Comparison of ENCODE assay signal across 27 cellular contexts in genomic region chr1:210366767-210367166, GRCh38. TPM values are rescaled to one million over a fixed set of nuclear protein-coding genes. Genes with fewer than 3 reads are reported as not detected.
DNase-seq lines count a peak whose midpoint lies in the region; ATAC-seq, FAIRE-seq and TF ChIP-seq lines count a peak whose summit lies in the region.
"Had no signal": no experiment of that assay in that cellular context is flagged by ENCODE, and none has a peak within 500 bp of the region (broad histone marks: within the 10 kb centered on the region; RNA-seq: fewer than 3 reads in every experiment).

No MANE protein-coding gene starts in this region.

- no peaks in the 10 kb centered on the region for H3K79me1 ChIP-seq in H1 (ENCODE audit: low read depth, low read length)

- TF ChIP-seq POLR2A in HepG2 (IDR thresholded peaks at IDR 0.05; ENCODE audit: insufficient read depth in 1 of 2, low read depth in 2 of 2, low read length in 2 of 2) (no peak), right lobe of liver (IDR thresholded peaks at IDR 0.05) (no peak), H1 (IDR thresholded peaks at IDR 0.05; ENCODE audit: control extremely low read depth in 1 of 2, low read depth in 2 of 2, low read length in 2 of 2) (no peak)

- in situ Hi-C loops in HepG2 (cut with HindIII; ENCODE audit: extremely low pct_ligation_motif_present, low pct_unique_long_range_greater_than_20kb), result no loop called here

- TF ChIP-seq EP300 in HepG2 (IDR thresholded peaks at IDR 0.05; ENCODE audit: low read depth in 2 of 2, low read length in 2 of 2) (peak in 1 of 2 experiments; percentile 34; a peak in 1 of 4 replicates), HepG2 (CRISPR knock-in tag; IDR thresholded peaks at IDR 0.05; ENCODE audit: borderline replicate concordance) (no peak), H1 (IDR thresholded peaks at IDR 0.05; ENCODE audit: borderline replicate concordance in 1 of 2, low read depth in 2 of 2, low read length in 2 of 2) (no peak)

- H2BK5ac ChIP-seq in H1 (ENCODE audit: low read depth, low read length), result no peak overlapping the region

- WGBS in HepG2 (ENCODE audit: low lambda C conversion rate), result 5% methylated on average over 6 of the region's 6 CpGs
- WGBS in right lobe of liver (ENCODE audit: insufficient coverage, low coverage, low lambda C conversion rate, missing lambda C conversion rate), result 93% methylated on average over 6 of the region's 6 CpGs
- 75% methylated on average over 6 of the region's 6 CpGs; no CpG with 5 or more reads in 1 of the 2 experiments for WGBS in H1 (ENCODE audit: extremely low coverage in 1 of 2, insufficient coverage in 1 of 2, insufficient read length in 1 of 2, insufficient replicate concordance in 2 of 2, low coverage in 1 of 2, low lambda C conversion rate in 2 of 2, missing lambda C conversion rate in 1 of 2), 2 experiments

- TF ChIP-seq CTCF in HepG2 (CRISPR knock-in tag; IDR thresholded peaks at IDR 0.05) (no peak), right lobe of liver (IDR thresholded peaks at IDR 0.05) (no peak), H1 (IDR thresholded peaks at IDR 0.05; ENCODE audit: control extremely low read depth in 1 of 3, insufficient read depth in 1 of 3, low read depth in 1 of 3, low read length in 3 of 3) (no peak), osteoblast (IDR thresholded peaks at IDR 0.05; ENCODE audit: extremely low read depth, low read depth, low read length) (no peak), upper lobe of right lung (IDR thresholded peaks at IDR 0.05) (no peak), RWPE1 (conservative IDR thresholded peaks at IDR 0.05; ENCODE audit: low read depth) (no peak)

- H4K20me1 ChIP-seq in HepG2 (ENCODE audit: insufficient read depth, low read length), result no peaks in the 10 kb centered on the region
- no peaks in the 10 kb centered on the region for H4K20me1 ChIP-seq in H1 (replicated peaks in 1 of 2; ENCODE audit: control insufficient read depth in 1 of 2, insufficient read depth in 2 of 2, low read length in 2 of 2)
- H4K20me1 ChIP-seq in osteoblast (ENCODE audit: insufficient read depth, low read length), result no peaks in the 10 kb centered on the region

- H2AK5ac ChIP-seq in H1 (ENCODE audit: low read depth, low read length), result no peak overlapping the region

- no TSS peak for BruUV-seq in HepG2 (replicated peaks; lab: Mats Ljungman, UMichigan)

- intact Hi-C loops in HepG2 (cut with micrococcal nuclease; ENCODE audit: unreplicated experiment), result loop anchor here (2.0 to 5.0 kb wide), 4 partner anchors 18 to 439 kb away; partner anchors contain the start of gene HHAT
- intact Hi-C loops in right lobe of liver (cut with DNase I), result no loop called here
- intact Hi-C loops in upper lobe of right lung (cut with DNase I), result no loop called here

- ATAC-seq in HepG2 (peak; percentile 98), right lobe of liver (no peak), upper lobe of right lung (peak; percentile 17), GM19328 (IDR thresholded peaks at IDR 0.05; ENCODE audit: unreplicated experiment) (no peak)
- ATAC-seq: activated CD8-positive, alpha-beta memory T cell treated with anti-CD3 and anti-CD28 coated beads, Interleukin-2, amount 10 ng/mL, durations not matched to agents 7 days and 5 days; activated T-cell treated with anti-CD3 and anti-CD28 coated beads, Interleukin-2, amount 50 U/mL, for 72 hours; left cardiac atrium had no signal

- DNase-seq in HepG2 (ENCODE audit: low spot score) (peak; percentile 86), right lobe of liver (no peak), H1 (ENCODE audit: low read depth in 1 of 2, low spot score in 2 of 2) (no peak), osteoblast (ENCODE audit: insufficient read length, low spot score, missing footprints) (no peak), upper lobe of right lung (no peak), SIG-M5 (lab: John Stamatoyannopoulos, UW) (no peak), RWPE1 (ENCODE audit: low spot score) (no peak)
- DNase-seq: activated CD4-positive, alpha-beta T cell treated with anti-CD3 and anti-CD28 coated beads for 48 hours; activated CD8-positive, alpha-beta memory T cell treated with anti-CD3 and anti-CD28 coated beads, Interleukin-2, amount 10 ng/mL, durations not matched to agents 7 days and 5 days; activated naive CD4-positive, alpha-beta T cell treated with anti-CD3 and anti-CD28 coated beads for 36 hours; activated T-cell treated with anti-CD3 and anti-CD28 coated beads, Interleukin-2, amount 50 U/mL, for 72 hours; CD4-positive, alpha-beta memory T cell; colonic mucosa; DMS 273 treated with DMSO at 0.1 percent for 48 hours; effector memory CD4-positive, alpha-beta T cell; GOT3; left cardiac atrium; mesenchymal stem cell; NCI-H1105 treated with DMSO at 0.1 percent for 48 hours; NCI-H2029 treated with DMSO at 0.1 percent for 48 hours; NCI-H2227 treated with DMSO at 0.1 percent for 48 hours; NCI-H526 treated with DMSO at 0.1 percent for 48 hours; Peyer's patch; tibial artery had no signal

- H3K36me3 ChIP-seq in HepG2 (replicated peaks in 1 of 2; ENCODE audit: control insufficient read depth in 1 of 2, insufficient read depth in 2 of 2, low read length in 2 of 2), result no peaks in the 10 kb centered on the region
- no peaks in the 10 kb centered on the region for H3K36me3 ChIP-seq in right lobe of liver
- H3K36me3 ChIP-seq in H1 (ENCODE audit: control insufficient read depth in 2 of 4, insufficient read depth in 4 of 4, low read length in 3 of 4), result no peaks in the 10 kb centered on the region
- H3K36me3 ChIP-seq in osteoblast (ENCODE audit: insufficient read depth, low read length), result no peaks in the 10 kb centered on the region
- no peaks in the 10 kb centered on the region for H3K36me3 ChIP-seq in upper lobe of right lung
- H3K36me3 ChIP-seq: colonic mucosa, Peyer's patch, SJSA1, tibial artery had no signal

- H3K23ac ChIP-seq in H1 (ENCODE audit: insufficient read length), result no peak overlapping the region

- no peak overlapping the region for H2BK120ac ChIP-seq in H1 (replicated peaks; ENCODE audit: low read depth, low read length)

- peak overlapping the region; percentile 80 for H3K4me2 ChIP-seq in HepG2 (ENCODE audit: low read depth, low read length)
- H3K4me2 ChIP-seq in H1 (ENCODE audit: insufficient read depth in 1 of 2, low read depth in 2 of 2, low read length in 2 of 2), result no peak overlapping the region
- H3K4me2 ChIP-seq in osteoblast (ENCODE audit: insufficient read depth, low read length), result no peak overlapping the region

- POLR2A ChIA-PET in HepG2 (lab: Yijun Ruan, JAX) (interaction anchor here (0.9 to 2.8 kb wide), 4 partner anchors 7 to 38 kb away, joined by 3 to 16 read pairs (median 6); partner anchors contain the start of gene HHAT), H1 (lab: Charles Lee; ENCODE audit: partially characterized antibody) (interaction anchor here (1.4 to 9.8 kb wide), 2 partner anchors 7 to 9 kb away, joined by 4 to 183 read pairs; no protein-coding TSS in a partner anchor), RWPE1 (lab: Yijun Ruan, JAX; ENCODE audit: low non-redundant PET) (no interaction called here)

- H3K27me3 ChIP-seq in HepG2 (ENCODE audit: control insufficient read depth in 1 of 2, insufficient read depth in 2 of 2, low read length in 2 of 2) (no peaks in the 10 kb centered on the region), right lobe of liver (no peaks in the 10 kb centered on the region), H1 (replicated peaks in 1 of 4; ENCODE audit: control insufficient read depth in 3 of 4, extremely low read depth in 1 of 4, insufficient read depth in 3 of 4, low read length in 3 of 4) (peaks cover 0 to 4% (median 1%) of the 10 kb centered on the region in 4 experiments; a peak in 1 of 7 replicates), osteoblast (ENCODE audit: insufficient read depth, low read length) (no peaks in the 10 kb centered on the region), upper lobe of right lung (no peaks in the 10 kb centered on the region)
- H3K27me3 ChIP-seq: colonic mucosa, Peyer's patch, SJSA1, tibial artery had no signal

- H2BK12ac ChIP-seq in H1 (ENCODE audit: low read depth, low read length), result no peak overlapping the region

- H3K9me3 ChIP-seq in HepG2 (ENCODE audit: low read length), result no peaks in the 10 kb centered on the region
- no peaks in the 10 kb centered on the region for H3K9me3 ChIP-seq in right lobe of liver
- H3K9me3 ChIP-seq in H1 (ENCODE audit: insufficient read depth in 2 of 2, low read depth in 1 of 2, low read length in 1 of 2), result no peaks in the 10 kb centered on the region
- H3K9me3 ChIP-seq in osteoblast (ENCODE audit: low read depth, low read length), result no peaks in the 10 kb centered on the region
- H3K9me3 ChIP-seq in upper lobe of right lung, result no peaks in the 10 kb centered on the region
- H3K9me3 ChIP-seq: colonic mucosa, Peyer's patch, SJSA1, tibial artery had no signal

- H4K5ac ChIP-seq in H1 (ENCODE audit: insufficient read length, low read depth, low read length), result no peak overlapping the region

- no peak overlapping the region for H3K4ac ChIP-seq in H1 (replicated peaks; ENCODE audit: insufficient read length, low read depth, low read length)

- H3K79me2 ChIP-seq in HepG2 (ENCODE audit: insufficient read depth, low read length) (no peaks in the 10 kb centered on the region), H1 (ENCODE audit: control insufficient read depth in 1 of 2, insufficient read depth in 2 of 2, low read length in 2 of 2) (no peaks in the 10 kb centered on the region), osteoblast (ENCODE audit: insufficient read depth, low read length) (no peaks in the 10 kb centered on the region)

- H4K91ac ChIP-seq in H1 (replicated peaks; ENCODE audit: insufficient read length, low read length), result no peak overlapping the region

- H3K14ac ChIP-seq in H1 (ENCODE audit: insufficient read length), result no peak overlapping the region

- H3K4me3 ChIP-seq in HepG2 (replicated peaks in 1 of 3; ENCODE audit: insufficient read depth in 1 of 3, low read depth in 2 of 3, low read length in 3 of 3) (peak overlapping the region; percentile 5 to 40 (median 36); a peak in 4 of 6 replicates), right lobe of liver (no peak overlapping the region), H1 (ENCODE audit: extremely low read depth in 1 of 4, insufficient read depth in 2 of 4, low read depth in 3 of 4, low read length in 4 of 4) (no peak overlapping the region), osteoblast (ENCODE audit: insufficient read depth, low read length) (no peak overlapping the region), upper lobe of right lung (no peak overlapping the region)
- H3K4me3 ChIP-seq: colonic mucosa, Peyer's patch, SJSA1, tibial artery had no signal

- H3K9ac ChIP-seq in HepG2 (ENCODE audit: insufficient read depth, low read depth, low read length), result peak overlapping the region; percentile 20
- no peak overlapping the region; a peak in 1 of 7 replicates for H3K9ac ChIP-seq in H1 (replicated peaks in 1 of 4; ENCODE audit: extremely low read depth in 1 of 4, low read depth in 3 of 4, low read length in 3 of 4)

- H2AFZ ChIP-seq in HepG2 (ENCODE audit: low read length), result peak overlapping the region; percentile 9
- no peak overlapping the region; the same call in 1 of the 2 replicates for H2AFZ ChIP-seq in H1 (ENCODE audit: low read length)
- H2AFZ ChIP-seq in osteoblast (ENCODE audit: low read length), result peak overlapping the region; percentile 26

- H2BK20ac ChIP-seq in H1 (ENCODE audit: low read length), result no peak overlapping the region

- CTCF ChIA-PET in HepG2 (lab: Yijun Ruan, JAX; ENCODE audit: low intra/inter-chr PET ratio, low total read pairs), result interaction anchor here (1.2 kb wide), 1 partner anchor 34 kb away, joined by 3 read pairs; no protein-coding TSS in a partner anchor
- CTCF ChIA-PET in H1 (lab: Charles Lee; ENCODE audit: partially characterized antibody), result interaction anchor here (0.5 to 5.6 kb wide), 9 partner anchors 8 to 214 kb away, joined by 3 to 42 read pairs (median 5); no protein-coding TSS in a partner anchor
- CTCF ChIA-PET in RWPE1 (lab: Yijun Ruan, JAX), result no interaction called here

- no peak overlapping the region for H3K56ac ChIP-seq in H1 (replicated peaks; ENCODE audit: insufficient read length, low read depth, low read length)

- TF ChIP-seq RAD21 in HepG2 (CRISPR knock-in tag; IDR thresholded peaks at IDR 0.05), result no peak
- TF ChIP-seq RAD21 in H1 (IDR thresholded peaks at IDR 0.05 in 1 of 2, conservative IDR thresholded peaks at IDR 0.05 in 1 of 2; ENCODE audit: low read depth in 2 of 2, low read length in 2 of 2), result no peak

- no peak overlapping the region for H4K8ac ChIP-seq in H1 (ENCODE audit: extremely low read depth, insufficient read depth, low read length)

- peak overlapping the region; percentile 67 for H3K27ac ChIP-seq in HepG2 (ENCODE audit: extremely low read length, insufficient read depth, low read length)
- H3K27ac ChIP-seq in right lobe of liver, result no peak overlapping the region
- H3K27ac ChIP-seq in H1 (ENCODE audit: low read depth, low read length), result no peak overlapping the region
- no peak overlapping the region for H3K27ac ChIP-seq in osteoblast (ENCODE audit: low read depth, low read length)
- H3K27ac ChIP-seq in upper lobe of right lung, result no peak overlapping the region
- no peak overlapping the region for H3K27ac ChIP-seq in RWPE1
- H3K27ac ChIP-seq: colonic mucosa, Peyer's patch, SJSA1, tibial artery had no signal

- no peak overlapping the region for H2BK15ac ChIP-seq in H1 (ENCODE audit: low read length)

- H3K4me1 ChIP-seq in HepG2 (ENCODE audit: insufficient read depth, low read length) (peaks cover 81% of the 10 kb centered on the region), right lobe of liver (peaks cover 0 to 16% (median 0%) of the 10 kb centered on the region in 4 donors), H1 (replicated peaks in 1 of 4; ENCODE audit: control insufficient read depth in 3 of 4, insufficient read depth in 4 of 4, low read length in 3 of 4) (peaks cover 5 to 13% (median 10%) of the 10 kb centered on the region in 4 experiments; a peak in 5 of 7 replicates), osteoblast (ENCODE audit: insufficient read depth, low read length) (peaks cover 13% of the 10 kb centered on the region), upper lobe of right lung (no peaks in the 10 kb centered on the region)
- H3K4me1 ChIP-seq: colonic mucosa, SJSA1 had no signal

- H3K18ac ChIP-seq in H1 (ENCODE audit: extremely low read depth, low read length), result no peak overlapping the region

- no peaks in the 10 kb centered on the region for H3K23me2 ChIP-seq in H1 (ENCODE audit: low read depth, low read length)

- FAIRE-seq in HepG2 (lab: Jason Lieb, UNC) (peak; percentile 94), H1 (lab: Jason Lieb, UNC) (peak; percentile 39)
- FAIRE-seq: frontal cortex had no signal

RNA-seq across cellular contexts. Expression of gene HHAT, which starts 38.1 kb away (rescaled TPM):
- total RNA-seq in HepG2 (2016; rRNA removed; fragmentation: Illumina TruSeq; extraction: Trizol) (2.9 and 4.9 TPM in 2 replicates), right lobe of liver (1 to 10 TPM; 2.2 to 4.1 (median 2.7) TPM), osteoblast (5.1 and 7.4 TPM in 2 replicates), upper lobe of right lung (4.3 TPM)
- 0.79 and 1.2 TPM in 2 replicates for total RNA-seq in HepG2 (2016; cell fraction: cytosol; rRNA removed; fragmentation: Illumina TruSeq; extraction: Trizol; ENCODE audit: low read depth)
- 3.2 and 4.8 TPM in 2 replicates for total RNA-seq in HepG2 (2016; cell fraction: insoluble cytoplasmic fraction; rRNA removed; fragmentation: Illumina TruSeq; extraction: Trizol)
- 2.1 and 2.5 TPM in 2 replicates for total RNA-seq in HepG2 (2016; cell fraction: membrane; rRNA removed; fragmentation: Illumina TruSeq; extraction: Trizol)
- total RNA-seq in HepG2 (2016; cell fraction: nucleus; rRNA removed; fragmentation: Illumina TruSeq; extraction: Trizol), result 7.4 and 8.0 TPM in 2 replicates
- polyA plus RNA-seq in HepG2 (2011; rRNA removed) (2.6 and 3.5 TPM in 2 replicates), H1 (2011; rRNA removed) (0.51 and 0.74 TPM in 2 replicates)
- 3.1 and 5.9 TPM in 2 replicates for polyA plus RNA-seq in HepG2 (2011; cell fraction: cytosol; rRNA removed)
- polyA plus RNA-seq in HepG2 (2011; cell fraction: nucleus; rRNA removed), result 6.0 and 6.9 TPM in 2 replicates
- polyA plus RNA-seq in HepG2 (2012), result 1.3 and 1.7 TPM in 2 replicates
- polyA plus RNA-seq in HepG2 (2016; cell fraction: cytosol; fragmentation: Illumina TruSeq; extraction: Trizol; ENCODE audit: low read depth), result 0.36 and 0.60 TPM in 2 replicates
- polyA plus RNA-seq in HepG2 (2016; cell fraction: insoluble cytoplasmic fraction; fragmentation: Illumina TruSeq; extraction: Trizol; ENCODE audit: low read depth), result 2.6 TPM in 2 replicates
- polyA plus RNA-seq in HepG2 (2016; cell fraction: membrane; fragmentation: Illumina TruSeq; extraction: Trizol; ENCODE audit: low read depth), result 1.4 and 1.5 TPM in 2 replicates
- polyA plus RNA-seq in HepG2 (2016; cell fraction: nucleus; fragmentation: Illumina TruSeq; extraction: Trizol; ENCODE audit: insufficient read depth, low read depth), result 5.5 and 6.1 TPM in 2 replicates
- 1.1 and 11.2 TPM in 2 replicates for polyA minus RNA-seq in HepG2 (2011; rRNA and poly(A)+ RNA removed; ENCODE audit: low replicate concordance)
- polyA minus RNA-seq in HepG2 (2011; cell fraction: cytosol; rRNA and poly(A)+ RNA removed), result 2.0 and 2.2 TPM in 2 replicates
- polyA minus RNA-seq in HepG2 (2011; cell fraction: nucleus; rRNA and poly(A)+ RNA removed), result 12.7 and 14.0 TPM in 2 replicates
- 0.15 and 0.27 TPM in 2 replicates for total RNA-seq in H1 (2021; fragmentation: NEBNext Ultra II Directional; extraction: Animal tissue kit (Norgen Biotek cat#: 25700))
- 0.28 TPM for polyA plus RNA-seq in H1 (2011; cell fraction: cytosol; rRNA removed)
- polyA plus RNA-seq in H1 (2011; cell fraction: nucleus; rRNA removed), result 0.43 TPM
- 0.16 to 0.32 TPM (median 0.17 TPM) in 4 replicates for polyA plus RNA-seq in H1 (2012, experiment 1 of 2)
- 0.17 TPM for polyA plus RNA-seq in H1 (2012, experiment 2 of 2)
- 0.18 TPM for polyA plus RNA-seq in H1 (2013, experiment 1 of 2)
- polyA plus RNA-seq in H1 (2013, experiment 2 of 2), result 0.18 TPM
- polyA minus RNA-seq in H1 (2011; rRNA and poly(A)+ RNA removed), result 0.50 and 1.2 TPM in 2 replicates
- not detected for polyA minus RNA-seq in H1 (2011; cell fraction: cytosol; rRNA and poly(A)+ RNA removed)
- 2.4 TPM for polyA minus RNA-seq in H1 (2011; cell fraction: nucleus; rRNA and poly(A)+ RNA removed)

Comparison
In these comparisons a context has a peak if more than half of its experiments do, and no peak if none do; other contexts are left out.
1. ATAC-seq: peak in HepG2 (single experiment) and upper lobe of right lung (single experiment); none in right lobe of liver (0 of 4) and GM19328 (single experiment).
2. H3K4me3 ChIP-seq: peak in HepG2 (3 of 3); none in right lobe of liver (0 of 3), H1 (0 of 4), osteoblast (single experiment) and upper lobe of right lung (single experiment).
3. Of the 41 proteins assayed by ChIP-seq in both HepG2 and H1: peak only in HepG2: HDAC2; only in H1: none; in both: none; in neither: 38; mixed calls (peak in some experiments, not most) for 2.